ENCODE assay signal across 20 cellular contexts in genomic region chr11:68334923-68335322, GRCh38.
"Had no signal": no experiment of that assay in that cellular context is flagged by ENCODE, and none has a peak within 500 bp of the region (broad histone marks: within the 10 kb centered on the region; RNA-seq: fewer than 3 reads in every experiment).

No MANE protein-coding gene starts in this region.

- DNase-seq: IMR-90, KBM-7, MV-4-11, NCI-H1048, NCI-H1105, NCI-H1417, NCI-H1436 treated with DMSO at 0.1 percent for 48 hours, NCI-H1694, NCI-H187 treated with DMSO at 0.1 percent for 48 hours, NCI-H2029 treated with DMSO at 0.1 percent for 48 hours, NCI-H226, NCI-H446, NCI-H510A, NCI-H524 treated with DMSO at 0.1 percent for 48 hours, NCI-H69, NCI-H774, SHP77, SK-N-SH, SW 1271 had no signal

- H3K9ac ChIP-seq: SK-N-SH had no signal

- ATAC-seq: Panc1 had no signal

- H3K9me3 ChIP-seq: SK-N-SH had no signal

- H3K4me2 ChIP-seq: SK-N-SH had no signal
